Comparison of ENCODE assay signal across 14 cellular contexts in genomic region chr19:18771328-18772242, GRCh38. TPM values are rescaled to one million over a fixed set of nuclear protein-coding genes. Genes with fewer than 3 reads are reported as not detected.
DNase-seq lines count a peak whose midpoint lies in the region; FAIRE-seq and TF ChIP-seq lines count a peak whose summit lies in the region.
"Had no signal": no experiment of that assay in that cellular context is flagged by ENCODE, and none has a peak within 500 bp of the region (broad histone marks: within the 10 kb centered on the region; RNA-seq: fewer than 3 reads in every experiment).

No MANE protein-coding gene starts in this region.

- H3K4me1 ChIP-seq in BLaER1 treated with 17β-estradiol and CSF1 and Interleukin-3, amounts not matched to agents 10 nM and 100 nM = peaks cover 0 to 41% (median 21%) of the 10 kb centered on the region in 10 experiments; a peak in 18 of 20 replicates
- H3K4me1 ChIP-seq in hepatocyte (ENCODE audit: insufficient read depth) (no peaks in the 10 kb centered on the region), adrenal gland (replicated peaks in 1 of 2) (peaks cover 0 to 3% of the 10 kb centered on the region in 2 donors), uterus (no peaks in the 10 kb centered on the region)
- H3K4me1 ChIP-seq: body of pancreas had no signal

- no peak overlapping the region for H2AFZ ChIP-seq in hepatocyte

- TF ChIP-seq CTCF in RWPE1 (conservative IDR thresholded peaks at IDR 0.05; ENCODE audit: low read depth) = no peak
- TF ChIP-seq CTCF in hepatocyte (IDR thresholded peaks at IDR 0.05; ENCODE audit: poor library complexity) = peak; percentile 38
- no peak for TF ChIP-seq CTCF in adrenal gland (IDR thresholded peaks at IDR 0.05)
- no peak for TF ChIP-seq CTCF in uterus (IDR thresholded peaks at IDR 0.05)

- H3K27ac ChIP-seq in BLaER1 treated with 17β-estradiol and CSF1 and Interleukin-3, amounts not matched to agents 10 nM and 100 nM = no peak overlapping the region
- H3K27ac ChIP-seq in RWPE1 = peak overlapping the region; percentile 58; the same call in 1 of the 2 replicates
- no peak overlapping the region for H3K27ac ChIP-seq in hepatocyte
- no peak overlapping the region for H3K27ac ChIP-seq in adrenal gland
- no peak overlapping the region for H3K27ac ChIP-seq in uterus
- H3K27ac ChIP-seq: body of pancreas, stomach had no signal

- H3K9ac ChIP-seq in BLaER1 treated with 17β-estradiol and CSF1 and Interleukin-3, amounts not matched to agents 10 nM and 100 nM = no peak overlapping the region

- peak; percentile 9 for FAIRE-seq in GM12891 (lab: Jason Lieb, UNC)
- FAIRE-seq: G401.6, GM19239 had no signal

- no peaks in the 10 kb centered on the region for H3K79me2 ChIP-seq in hepatocyte

- no peak overlapping the region for H3K4me3 ChIP-seq in BLaER1 treated with 17β-estradiol and CSF1 and Interleukin-3, amounts not matched to agents 10 nM and 100 nM
- no peak overlapping the region for H3K4me3 ChIP-seq in hepatocyte
- no peak overlapping the region for H3K4me3 ChIP-seq in adrenal gland
- H3K4me3 ChIP-seq in uterus = no peak overlapping the region
- H3K4me3 ChIP-seq: body of pancreas, stomach had no signal

- no peak for TF ChIP-seq POLR2A in GM12891 (IDR thresholded peaks at IDR 0.05; ENCODE audit: low read depth, low read length)
- TF ChIP-seq POLR2A in adrenal gland (IDR thresholded peaks at IDR 0.05) = no peak
- no peak for TF ChIP-seq POLR2A in uterus (IDR thresholded peaks at IDR 0.05)

- H3K36me3 ChIP-seq in BLaER1 treated with 17β-estradiol and CSF1 and Interleukin-3, amounts not matched to agents 10 nM and 100 nM = peaks cover 0 to 14% (median 0%) of the 10 kb centered on the region in 11 experiments; a peak in 5 of 22 replicates
- no peaks in the 10 kb centered on the region for H3K36me3 ChIP-seq in hepatocyte (replicated peaks; ENCODE audit: insufficient read depth, low read depth)
- H3K36me3 ChIP-seq in adrenal gland (replicated peaks in 1 of 2) = no peaks in the 10 kb centered on the region
- H3K36me3 ChIP-seq in uterus = no peaks in the 10 kb centered on the region

- DNase-seq in GM12891 (ENCODE audit: insufficient read length, low spot score) = no peak
- no peak for DNase-seq in RWPE1 (ENCODE audit: low spot score)
- no peak for DNase-seq in hepatocyte (ENCODE audit: low spot score)
- DNase-seq in adrenal gland = no peak
- no peak for DNase-seq in mesenteric fat pad (ENCODE audit: low spot score)
- DNase-seq in uterus = no peak
- DNase-seq in activated naive CD4-positive, alpha-beta T cell (lab: John Stamatoyannopoulos, UW) = no peak
- DNase-seq: activated CD8-positive, alpha-beta memory T cell treated with anti-CD3 and anti-CD28 coated beads for 24 hours; body of pancreas; KBM-7; stomach had no signal

- peaks cover 6 to 14% (median 9%) of the 10 kb centered on the region in 11 experiments for H3K27me3 ChIP-seq in BLaER1 treated with 17β-estradiol and CSF1 and Interleukin-3, amounts not matched to agents 10 nM and 100 nM
- H3K27me3 ChIP-seq in hepatocyte = no peaks in the 10 kb centered on the region
- no peaks in the 10 kb centered on the region for H3K27me3 ChIP-seq in adrenal gland
- no peaks in the 10 kb centered on the region for H3K27me3 ChIP-seq in uterus
- H3K27me3 ChIP-seq: body of pancreas had no signal

- CTCF ChIA-PET in RWPE1 (lab: Yijun Ruan, JAX) = interaction anchor here (0.5 to 2.2 kb wide), 7 partner anchors 9 to 338 kb away, joined by 3 to 24 read pairs (median 4); no protein-coding TSS in a partner anchor

- intact Hi-C loops in adrenal gland (cut with DNase I) (no loop called here), uterus (cut with DNase I; ENCODE audit: low total_unique reads) (no loop called here)

- peaks cover 0 to 88% (median 57%) of the 10 kb centered on the region in 11 experiments; a peak in 19 of 22 replicates for H4K20me1 ChIP-seq in BLaER1 treated with 17β-estradiol and CSF1 and Interleukin-3, amounts not matched to agents 10 nM and 100 nM
- no peaks in the 10 kb centered on the region for H4K20me1 ChIP-seq in hepatocyte (ENCODE audit: insufficient read depth, poor library complexity, severe bottlenecking)

- H3K9me3 ChIP-seq in BLaER1 treated with 17β-estradiol and CSF1 and Interleukin-3, amounts not matched to agents 10 nM and 100 nM (replicated peaks in 1 of 11) = no peaks in the 10 kb centered on the region
- no peaks in the 10 kb centered on the region for H3K9me3 ChIP-seq in hepatocyte (ENCODE audit: low read depth)
- no peaks in the 10 kb centered on the region for H3K9me3 ChIP-seq in adrenal gland (replicated peaks in 1 of 3)
- no peaks in the 10 kb centered on the region for H3K9me3 ChIP-seq in uterus
- H3K9me3 ChIP-seq: body of pancreas, stomach had no signal

- POLR2A ChIA-PET in RWPE1 (lab: Yijun Ruan, JAX; ENCODE audit: low non-redundant PET) = no interaction called here

- 87% methylated on average over 36 of the region's 36 CpGs for WGBS in hepatocyte (ENCODE audit: low lambda C conversion rate, missing lambda C conversion rate)
- WGBS in adrenal gland, 4 donors = 87 to 95% (median 94%) methylated on average over 13 to 36 of the region's 36 CpGs

- peak overlapping the region in 8 of 11 experiments; percentile 22 to 73 (median 52); a peak in 15 of 22 replicates for H3K4me2 ChIP-seq in BLaER1 treated with 17β-estradiol and CSF1 and Interleukin-3, amounts not matched to agents 10 nM and 100 nM
- H3K4me2 ChIP-seq in hepatocyte = no peak overlapping the region

- H3K9me2 ChIP-seq in hepatocyte (replicated peaks; ENCODE audit: insufficient read depth) = no peaks in the 10 kb centered on the region

TF ChIP-seq in GM12891, 5 proteins besides CTCF, POLR2A, EP300 and RAD21:
- no peak for TF ChIP-seq TAF1 (IDR thresholded peaks at IDR 0.05; ENCODE audit: low read depth, low read length)
- TF ChIP-seq POU2F2 (IDR thresholded peaks at IDR 0.05; ENCODE audit: low read depth, low read length) = no peak
- TF ChIP-seq POLR2AphosphoS5 (IDR thresholded peaks at IDR 0.05; ENCODE audit: low read depth, low read length) = no peak
- TF ChIP-seq SPI1 (IDR thresholded peaks at IDR 0.05; ENCODE audit: low read depth, low read length) = no peak
- no peak for TF ChIP-seq PAX5 (IDR thresholded peaks at IDR 0.05; ENCODE audit: insufficient read depth, low read length, severe bottlenecking)

RNA-seq across cellular contexts. Expression of gene COMP, which starts 19.5 kb away (rescaled TPM):
- polyA plus RNA-seq in GM12891 (2012; ENCODE audit: low read depth, missing spikeins) = not detected
- 2.8 and 3.0 TPM in 2 replicates for total RNA-seq in hepatocyte
- 12.5 and 16.3 TPM in 2 replicates for polyA plus RNA-seq in hepatocyte
- under 1 TPM in 1 of 8 donors, not detected in 7; 0.11 TPM for total RNA-seq in adrenal gland
- under 1 TPM in 2 of 3 donors, not detected in 1; 0.16 to 0.17 TPM for polyA plus RNA-seq in adrenal gland
- total RNA-seq in mesenteric fat pad = 21.2 TPM
- total RNA-seq in uterus = under 1 TPM in 1 of 4 donors, not detected in 3; 0.76 TPM
